In genomic region chr6:38498085-38498484, GRCh38 we compare ENCODE assay signal across 16 cellular contexts.
DNase-seq lines count a peak whose midpoint lies in the region; TF ChIP-seq lines count a peak whose summit lies in the region.
"Had no signal": no experiment of that assay in that cellular context is flagged by ENCODE, and none has a peak within 500 bp of the region (broad histone marks: within the 10 kb centered on the region; RNA-seq: fewer than 3 reads in every experiment).

No MANE protein-coding gene starts in this region.

- CTCF ChIA-PET in activated CD4-positive, alpha-beta memory T cell treated with anti-CD3 and anti-CD28 coated beads for 36 hours (lab: Charles Lee), result interaction anchor here (2.4 kb wide), 1 partner anchor 72 kb away, joined by 7 read pairs; no protein-coding TSS in a partner anchor

- 79 to 97% (median 85%) methylated on average over 1 of the region's 1 CpG for WGBS in stomach, 5 donors

- no peak for TF ChIP-seq POLR2A in stomach (IDR thresholded peaks at IDR 0.05)

- H3K4me1 Mint-ChIP-seq in brain, result peaks cover 75% of the 10 kb centered on the region
- H3K4me1 Mint-ChIP-seq in activated CD4-positive, alpha-beta memory T cell treated with anti-CD3 and anti-CD28 coated beads for 36 hours (ENCODE audit: low read depth), result peaks cover 9% of the 10 kb centered on the region

- no peaks in the 10 kb centered on the region for H3K27me3 Mint-ChIP-seq in brain
- no peaks in the 10 kb centered on the region for H3K27me3 Mint-ChIP-seq in activated CD4-positive, alpha-beta memory T cell treated with anti-CD3 and anti-CD28 coated beads for 36 hours

- peak overlapping the region in 4 of 5 experiments; percentile 67 to 90 (median 76) for H3K27ac Mint-ChIP-seq in brain
- H3K27ac Mint-ChIP-seq in activated CD4-positive, alpha-beta memory T cell treated with anti-CD3 and anti-CD28 coated beads for 36 hours, result no peak overlapping the region

- TF ChIP-seq CTCF in brain (conservative IDR thresholded peaks at IDR 0.05) (no peak), stomach (IDR thresholded peaks at IDR 0.05) (no peak)

- no peaks in the 10 kb centered on the region for H3K27me3 ChIP-seq in stomach
- H3K27me3 ChIP-seq: BLaER1 treated with 17β-estradiol and CSF1 and Interleukin-3, amounts not matched to agents 10 nM and 100 nM; SJCRH30 had no signal

- TF ChIP-seq EP300 in stomach (IDR thresholded peaks at IDR 0.05), result no peak

- H3K4me1 ChIP-seq in stomach, result peaks cover 0 to 4% (median 2%) of the 10 kb centered on the region in 4 donors

- no peaks in the 10 kb centered on the region for H3K36me3 Mint-ChIP-seq in brain
- no peaks in the 10 kb centered on the region for H3K36me3 Mint-ChIP-seq in activated CD4-positive, alpha-beta memory T cell treated with anti-CD3 and anti-CD28 coated beads for 36 hours

- H3K36me3 ChIP-seq in stomach, result no peaks in the 10 kb centered on the region
- H3K36me3 ChIP-seq: BLaER1 treated with 17β-estradiol and CSF1 and Interleukin-3, amounts not matched to agents 10 nM and 100 nM; SJCRH30 had no signal

- no peaks in the 10 kb centered on the region for H3K9me3 Mint-ChIP-seq in brain
- no peaks in the 10 kb centered on the region for H3K9me3 Mint-ChIP-seq in activated CD4-positive, alpha-beta memory T cell treated with anti-CD3 and anti-CD28 coated beads for 36 hours

- no peak overlapping the region for H3K4me3 ChIP-seq in stomach
- H3K4me3 ChIP-seq: BLaER1 treated with 17β-estradiol and CSF1 and Interleukin-3, amounts not matched to agents 10 nM and 100 nM; SJCRH30 had no signal

- peak overlapping the region in 1 of 5 experiments; percentile 62 for H3K4me3 Mint-ChIP-seq in brain
- H3K4me3 Mint-ChIP-seq in activated CD4-positive, alpha-beta memory T cell treated with anti-CD3 and anti-CD28 coated beads for 36 hours, result no peak overlapping the region

- H3K9me3 ChIP-seq in stomach, result no peaks in the 10 kb centered on the region
- H3K9me3 ChIP-seq: BLaER1 treated with 17β-estradiol and CSF1 and Interleukin-3, amounts not matched to agents 10 nM and 100 nM; SJCRH30 had no signal

- POLR2A ChIA-PET in activated CD4-positive, alpha-beta memory T cell treated with anti-CD3 and anti-CD28 coated beads for 36 hours (lab: Charles Lee), result interaction anchor here (0.6 kb wide), 2 partner anchors 738 to 879 kb away, joined by 3 read pairs; no protein-coding TSS in a partner anchor

- DNase-seq in GM03348 (ENCODE audit: low spot score) (peak; percentile 27), M059J (ENCODE audit: low read depth) (peak; percentile 44), renal cortical epithelial cell (ENCODE audit: low read depth) (peak; percentile 33), RPMI8226 (no peak), stomach (no peak)
- no peak for DNase-seq in activated CD4-positive, alpha-beta memory T cell treated with anti-CD3 and anti-CD28 coated beads for 36 hours
- DNase-seq in stimulated activated CD4-positive, alpha-beta T cell treated with anti-CD3 and anti-CD28 coated beads, Interleukin-1b, Interleukin-23, amount 100 ng/mL, for 48 hours, result no peak
- DNase-seq: DMS153, NCI-H1930, NCI-H2171, NCI-H774, SJCRH30 had no signal

- H3K27ac ChIP-seq in stomach, result no peak overlapping the region
- H3K27ac ChIP-seq: BLaER1 treated with 17β-estradiol and CSF1 and Interleukin-3, amounts not matched to agents 10 nM and 100 nM; HL-60; KMS-11; SJCRH30 had no signal

- intact Hi-C loops in activated CD4-positive, alpha-beta memory T cell treated with anti-CD3 and anti-CD28 coated beads for 36 hours (cut with micrococcal nuclease), result loop anchor here (5.0 to 10.0 kb wide), 3 partner anchors 473 to 1011 kb away; no protein-coding TSS in a partner anchor
- intact Hi-C loops in stomach (cut with DNase I; ENCODE audit: low total_unique reads), result loop anchor here (10.0 kb wide), 1 partner anchor 713 kb away; no protein-coding TSS in a partner anchor

Comparison
In these comparisons a context has a peak if more than half of its experiments do, and no peak if none do; other contexts are left out.
1. DNase-seq: peak in GM03348 (single experiment), M059J (single experiment) and renal cortical epithelial cell (single experiment); none in RPMI8226 (single experiment), activated CD4-positive, alpha-beta memory T cell treated with anti-CD3 and anti-CD28 coated beads for 36 hours (single experiment), stimulated activated CD4-positive, alpha-beta T cell treated with anti-CD3 and anti-CD28 coated beads, Interleukin-1b, Interleukin-23, amount 100 ng/mL, for 48 hours (single experiment) and stomach (single experiment).